Comparison of ENCODE assay signal across 25 cellular contexts in genomic region chr3:150061288-150062018, GRCh38.
DNase-seq lines count a peak whose midpoint lies in the region; ATAC-seq and TF ChIP-seq lines count a peak whose summit lies in the region.
"Had no signal": no experiment of that assay in that cellular context is flagged by ENCODE, and none has a peak within 500 bp of the region (broad histone marks: within the 10 kb centered on the region; RNA-seq: fewer than 3 reads in every experiment).

No MANE protein-coding gene starts in this region.

- no peaks in the 10 kb centered on the region for H3K36me3 ChIP-seq in SK-N-SH (replicated peaks in 1 of 2; ENCODE audit: control insufficient read depth in 1 of 2, insufficient read depth in 2 of 2, low read length in 1 of 2)
- H3K36me3 ChIP-seq in esophagus muscularis mucosa = no peaks in the 10 kb centered on the region
- H3K36me3 ChIP-seq in uterus = no peaks in the 10 kb centered on the region
- H3K36me3 ChIP-seq in sigmoid colon = no peaks in the 10 kb centered on the region
- H3K36me3 ChIP-seq: adrenal gland; BLaER1 treated with 17β-estradiol and CSF1 and Interleukin-3, amounts not matched to agents 10 nM and 100 nM; right lobe of liver; stomach; vagina had no signal

- H3K4me1 Mint-ChIP-seq in nephron (peaks cover 47% of the 10 kb centered on the region), glutamatergic neuron (ENCODE audit: low read depth, unreplicated experiment) (peaks cover 34% of the 10 kb centered on the region)

- H3K27me3 ChIP-seq in SK-N-SH (ENCODE audit: insufficient read depth) (no peaks in the 10 kb centered on the region), esophagus muscularis mucosa (no peaks in the 10 kb centered on the region), uterus (no peaks in the 10 kb centered on the region), sigmoid colon (no peaks in the 10 kb centered on the region)
- H3K27me3 ChIP-seq: adrenal gland; BLaER1 treated with 17β-estradiol and CSF1 and Interleukin-3, amounts not matched to agents 10 nM and 100 nM; right lobe of liver; stomach; vagina had no signal

- ATAC-seq in SK-N-SH treated with all-trans-retinoic acid at 6 μM for 48 hours (peak; percentile 27), GM19023 (IDR thresholded peaks at IDR 0.05; ENCODE audit: unreplicated experiment) (no peak)
- ATAC-seq: GM12878, left lobe of liver, right lobe of liver had no signal

- intact Hi-C loops in esophagus muscularis mucosa (cut with DNase I) = no loop called here
- intact Hi-C loops in uterus (cut with DNase I; ENCODE audit: low total_unique reads) = no loop called here
- intact Hi-C loops in sigmoid colon (cut with DNase I) = no loop called here

- peak overlapping the region in 2 of 3 experiments; percentile 91 to 99 for H3K27ac Mint-ChIP-seq in nephron
- no peak overlapping the region for H3K27ac Mint-ChIP-seq in glutamatergic neuron (ENCODE audit: unreplicated experiment)

- DNase-seq in SK-N-SH (no peak), esophagus muscularis mucosa (ENCODE audit: extremely low spot score) (peak; percentile 88), uterus (no peak), glutamatergic neuron (no peak), sigmoid colon (no peak)
- DNase-seq: activated CD4-positive, alpha-beta T cell treated with anti-CD3 and anti-CD28 coated beads for 48 hours; activated effector memory CD4-positive, alpha-beta T cell treated with Interleukin-2 at 50 U/mL for 16 hours; adrenal gland; central memory CD4-positive, alpha-beta T cell; GF-D8; MV-4-11; NCI-H187 treated with DMSO at 0.1 percent for 48 hours; NCI-H526; nucleus accumbens; right lobe of liver; SHP77; stomach; T-helper 1 cell had no signal

- no peak overlapping the region for H3K4me3 ChIP-seq in SK-N-SH (ENCODE audit: low read depth in 2 of 2, low read length in 1 of 2)
- no peak overlapping the region for H3K4me3 ChIP-seq in esophagus muscularis mucosa
- H3K4me3 ChIP-seq in uterus = no peak overlapping the region
- no peak overlapping the region for H3K4me3 ChIP-seq in sigmoid colon
- H3K4me3 ChIP-seq: adrenal gland; BLaER1 treated with 17β-estradiol and CSF1 and Interleukin-3, amounts not matched to agents 10 nM and 100 nM; GM12878; right lobe of liver had no signal

- H2AFZ ChIP-seq in SK-N-SH (ENCODE audit: low read depth) = no peak overlapping the region

- no peak overlapping the region for H3K9ac ChIP-seq in SK-N-SH
- H3K9ac ChIP-seq: BLaER1 treated with 17β-estradiol and CSF1 and Interleukin-3, amounts not matched to agents 10 nM and 100 nM had no signal

- no peaks in the 10 kb centered on the region for H4K20me1 ChIP-seq in SK-N-SH (ENCODE audit: insufficient read depth)
- H4K20me1 ChIP-seq: BLaER1 treated with 17β-estradiol and CSF1 and Interleukin-3, amounts not matched to agents 10 nM and 100 nM had no signal

- H3F3A ChIP-seq in SK-N-SH (replicated peaks; ENCODE audit: insufficient read depth) = peaks cover 8% of the 10 kb centered on the region

- H3K79me2 ChIP-seq in SK-N-SH (ENCODE audit: insufficient read depth) = no peaks in the 10 kb centered on the region

- H3K4me1 ChIP-seq in SK-N-SH (ENCODE audit: control insufficient read depth in 1 of 2, insufficient read depth in 2 of 2, low read depth in 1 of 2, low read length in 1 of 2) (no peaks in the 10 kb centered on the region), esophagus muscularis mucosa (peaks cover 8 to 23% (median 13%) of the 10 kb centered on the region in 4 donors), uterus (no peaks in the 10 kb centered on the region), sigmoid colon (peaks cover 0 to 18% (median 9%) of the 10 kb centered on the region in 4 donors)
- H3K4me1 ChIP-seq: adrenal gland, right lobe of liver had no signal

- no peaks in the 10 kb centered on the region for H3K9me2 ChIP-seq in SK-N-SH

- TF ChIP-seq RAD21 in SK-N-SH (IDR thresholded peaks at IDR 0.05; ENCODE audit: low read length) = no peak

- no peak for TF ChIP-seq POLR2A in esophagus muscularis mucosa (IDR thresholded peaks at IDR 0.05; ENCODE audit: low read depth)
- no peak for TF ChIP-seq POLR2A in uterus (IDR thresholded peaks at IDR 0.05)
- no peak for TF ChIP-seq POLR2A in sigmoid colon (IDR thresholded peaks at IDR 0.05)

- TF ChIP-seq CTCF in SK-N-SH (IDR thresholded peaks at IDR 0.05) (no peak), esophagus muscularis mucosa (IDR thresholded peaks at IDR 0.05) (no peak), nephron (IDR thresholded peaks at IDR 0.05; ENCODE audit: unreplicated experiment in 3 of 3) (no peak), uterus (IDR thresholded peaks at IDR 0.05) (no peak), glutamatergic neuron (IDR thresholded peaks at IDR 0.05; ENCODE audit: partially characterized antibody, unreplicated experiment) (no peak), sigmoid colon (IDR thresholded peaks at IDR 0.05) (no peak)

- H3K9me3 Mint-ChIP-seq in nephron = no peaks in the 10 kb centered on the region
- H3K9me3 Mint-ChIP-seq in glutamatergic neuron (ENCODE audit: unreplicated experiment) = peaks cover 1% of the 10 kb centered on the region

- 87% methylated on average over 4 of the region's 4 CpGs for WGBS in SK-N-SH (ENCODE audit: low lambda C conversion rate)
- 95% methylated on average over 4 of the region's 4 CpGs for WGBS in esophagus muscularis mucosa
- WGBS in sigmoid colon, 2 donors = 91 to 93% methylated on average over 4 of the region's 4 CpGs

- H3K36me3 Mint-ChIP-seq in nephron (ENCODE audit: low read depth) (no peaks in the 10 kb centered on the region), glutamatergic neuron (ENCODE audit: unreplicated experiment) (no peaks in the 10 kb centered on the region)

- H3K4me3 Mint-ChIP-seq in nephron (peak overlapping the region in 1 of 3 experiments; percentile 6), glutamatergic neuron (ENCODE audit: unreplicated experiment) (no peak overlapping the region)

- H3K27me3 Mint-ChIP-seq in nephron (ENCODE audit: low read depth) (peaks cover 6% of the 10 kb centered on the region), glutamatergic neuron (ENCODE audit: unreplicated experiment) (no peaks in the 10 kb centered on the region)

- CTCF ChIA-PET in SK-N-SH (lab: Yijun Ruan, JAX) = no interaction called here

- H3K9me3 ChIP-seq in SK-N-SH (no peaks in the 10 kb centered on the region), esophagus muscularis mucosa (no peaks in the 10 kb centered on the region), uterus (no peaks in the 10 kb centered on the region), sigmoid colon (no peaks in the 10 kb centered on the region)
- H3K9me3 ChIP-seq: adrenal gland; BLaER1 treated with 17β-estradiol and CSF1 and Interleukin-3, amounts not matched to agents 10 nM and 100 nM; right lobe of liver; stomach; vagina had no signal

- POLR2A ChIA-PET in SK-N-SH (lab: Yijun Ruan, JAX) = no interaction called here

- no peak overlapping the region for H3K4me2 ChIP-seq in SK-N-SH
- H3K4me2 ChIP-seq: BLaER1 treated with 17β-estradiol and CSF1 and Interleukin-3, amounts not matched to agents 10 nM and 100 nM had no signal

- TF ChIP-seq EP300 in SK-N-SH (IDR thresholded peaks at IDR 0.05; ENCODE audit: borderline replicate concordance in 1 of 2, low read depth in 1 of 2, low read length in 1 of 2) = no peak
- no peak for TF ChIP-seq EP300 in esophagus muscularis mucosa (IDR thresholded peaks at IDR 0.05)
- no peak for TF ChIP-seq EP300 in sigmoid colon (IDR thresholded peaks at IDR 0.05)

- H3K27ac ChIP-seq in SK-N-SH (ENCODE audit: low read depth in 2 of 2, low read length in 1 of 2) (no peak overlapping the region), esophagus muscularis mucosa (replicated peaks in 1 of 4) (no peak overlapping the region), uterus (peak overlapping the region; percentile 76 to 86), sigmoid colon (peak overlapping the region in 1 of 4 donors; percentile 69)
- H3K27ac ChIP-seq: BLaER1 treated with 17β-estradiol and CSF1 and Interleukin-3, amounts not matched to agents 10 nM and 100 nM; right lobe of liver had no signal

TF ChIP-seq in SK-N-SH treated with all-trans-retinoic acid at 6 μM for 48 hours, 23 proteins besides CTCF, POLR2A, EP300 and RAD21 (continues in another document):
- TF ChIP-seq POU6F1 (CRISPR knock-in tag; IDR thresholded peaks at IDR 0.05; ENCODE audit: borderline replicate concordance, low read depth) (no peak), TCF4 (CRISPR knock-in tag; IDR thresholded peaks at IDR 0.05; ENCODE audit: borderline replicate concordance) (no peak)

TF ChIP-seq in SK-N-SH, 30 proteins besides CTCF, POLR2A, EP300 and RAD21 (continues in another document):
- no peak for TF ChIP-seq REST (IDR thresholded peaks at IDR 0.05; ENCODE audit: low read depth, low read length)
- no peak for TF ChIP-seq YY1 (IDR thresholded peaks at IDR 0.05; ENCODE audit: low read depth)
- TF ChIP-seq USF2 (IDR thresholded peaks at IDR 0.05; ENCODE audit: borderline replicate concordance, low read depth, low read length) = no peak

Comparison
In these comparisons a context has a peak if more than half of its experiments do, and no peak if none do; other contexts are left out.
1. H3K27ac ChIP-seq: peak in uterus (2 of 2); none in SK-N-SH (0 of 2) and esophagus muscularis mucosa (0 of 4).